In genomic region chr18:31486165-31486564, GRCh38 we compare ENCODE assay signal across 18 cellular contexts. TPM values are rescaled to one million over a fixed set of nuclear protein-coding genes. Genes with fewer than 3 reads are reported as not detected.
"Had no signal": no experiment of that assay in that cellular context is flagged by ENCODE, and none has a peak within 500 bp of the region (broad histone marks: within the 10 kb centered on the region; RNA-seq: fewer than 3 reads in every experiment).

No MANE protein-coding gene starts in this region.

- H3K36me3 ChIP-seq: stomach, thoracic aorta, vagina had no signal

- H3K9me3 ChIP-seq: stomach, thoracic aorta, vagina had no signal

- H3K4me1 Mint-ChIP-seq: immature natural killer cell had no signal

- H3K27me3 ChIP-seq: stomach, vagina had no signal

- FAIRE-seq: colon, endothelial cell of umbilical vein had no signal

- H3K4me1 ChIP-seq: stomach had no signal

- H3K4me3 ChIP-seq: lung, skin epidermis, stomach, thoracic aorta, vagina had no signal

- H3K36me3 Mint-ChIP-seq: activated CD4-positive, alpha-beta memory T cell treated with anti-CD3 and anti-CD28 coated beads for 36 hours; activated naive CD8-positive, alpha-beta T cell treated with anti-CD3 and anti-CD28 coated beads for 36 hours; immature natural killer cell had no signal

- DNase-seq: activated CD4-positive, alpha-beta memory T cell treated with anti-CD3 and anti-CD28 coated beads for 36 hours; activated CD4-positive, alpha-beta T cell treated with anti-CD3 and anti-CD28 coated beads for 1 hour; activated gamma-delta T cell; activated naive CD8-positive, alpha-beta T cell treated with anti-CD3 and anti-CD28 coated beads for 36 hours; activated T-cell treated with anti-CD3 and anti-CD28 coated beads, Interleukin-2, amount 50 U/mL, for 4 hours; aorta; immature natural killer cell; left colon; stomach had no signal

- ATAC-seq: activated T-cell treated with anti-CD3 and anti-CD28 coated beads, Interleukin-2, amount 50 U/mL, for 4 hours; left colon had no signal

- H3K27ac ChIP-seq: stomach, thoracic aorta, vagina had no signal

- H3K27ac Mint-ChIP-seq: activated CD4-positive, alpha-beta memory T cell treated with anti-CD3 and anti-CD28 coated beads for 36 hours; activated naive CD8-positive, alpha-beta T cell treated with anti-CD3 and anti-CD28 coated beads for 36 hours; immature natural killer cell; T-helper 2 cell treated with Interferon-gamma antibody and Interleukin-4, amounts not matched to agents 5 μg/mL and 100 μg/mL, for 36 hours had no signal

- H3K9me3 Mint-ChIP-seq: activated CD4-positive, alpha-beta memory T cell treated with anti-CD3 and anti-CD28 coated beads for 36 hours; activated T-cell treated with anti-CD3 and anti-CD28 coated beads, Interleukin-2, amount 50 U/mL, for 4 hours; immature natural killer cell; T-helper 2 cell treated with Interferon-gamma antibody and Interleukin-4, amounts not matched to agents 5 μg/mL and 100 μg/mL, for 36 hours had no signal

- H3K4me3 Mint-ChIP-seq: activated CD4-positive, alpha-beta memory T cell treated with anti-CD3 and anti-CD28 coated beads for 36 hours; activated naive CD8-positive, alpha-beta T cell treated with anti-CD3 and anti-CD28 coated beads for 36 hours; activated T-cell treated with anti-CD3 and anti-CD28 coated beads, Interleukin-2, amount 50 U/mL, for 4 hours; immature natural killer cell; T-helper 2 cell treated with Interferon-gamma antibody and Interleukin-4, amounts not matched to agents 5 μg/mL and 100 μg/mL, for 36 hours had no signal

RNA-seq across cellular contexts. Expression of gene DSG2, which starts 11.8 kb away (rescaled TPM):
- polyA plus RNA-seq: immature natural killer cell had no signal

RNA-seq across cellular contexts. Expression of gene DSG3, which starts 38.6 kb away (rescaled TPM):
- total RNA-seq: activated CD4-positive, alpha-beta memory T cell treated with anti-CD3 and anti-CD28 coated beads for 36 hours; activated naive CD8-positive, alpha-beta T cell treated with anti-CD3 and anti-CD28 coated beads for 36 hours; activated T-cell treated with anti-CD3 and anti-CD28 coated beads, Interleukin-2, amount 50 U/mL, for 4 hours; aorta; cardiac septum had no signal
- polyA plus RNA-seq: endothelial cell of umbilical vein, immature natural killer cell, neural cell had no signal
